In genomic region chr17:5000237-5000639, GRCh38 we compare ENCODE assay signal across 1 cellular context.
TF ChIP-seq lines count a peak whose summit lies in the region.

No MANE protein-coding gene starts in this region.

TF ChIP-seq in HEK293, 187 proteins besides CTCF, POLR2A, EP300 and RAD21:
- TF ChIP-seq, protein P1, sequence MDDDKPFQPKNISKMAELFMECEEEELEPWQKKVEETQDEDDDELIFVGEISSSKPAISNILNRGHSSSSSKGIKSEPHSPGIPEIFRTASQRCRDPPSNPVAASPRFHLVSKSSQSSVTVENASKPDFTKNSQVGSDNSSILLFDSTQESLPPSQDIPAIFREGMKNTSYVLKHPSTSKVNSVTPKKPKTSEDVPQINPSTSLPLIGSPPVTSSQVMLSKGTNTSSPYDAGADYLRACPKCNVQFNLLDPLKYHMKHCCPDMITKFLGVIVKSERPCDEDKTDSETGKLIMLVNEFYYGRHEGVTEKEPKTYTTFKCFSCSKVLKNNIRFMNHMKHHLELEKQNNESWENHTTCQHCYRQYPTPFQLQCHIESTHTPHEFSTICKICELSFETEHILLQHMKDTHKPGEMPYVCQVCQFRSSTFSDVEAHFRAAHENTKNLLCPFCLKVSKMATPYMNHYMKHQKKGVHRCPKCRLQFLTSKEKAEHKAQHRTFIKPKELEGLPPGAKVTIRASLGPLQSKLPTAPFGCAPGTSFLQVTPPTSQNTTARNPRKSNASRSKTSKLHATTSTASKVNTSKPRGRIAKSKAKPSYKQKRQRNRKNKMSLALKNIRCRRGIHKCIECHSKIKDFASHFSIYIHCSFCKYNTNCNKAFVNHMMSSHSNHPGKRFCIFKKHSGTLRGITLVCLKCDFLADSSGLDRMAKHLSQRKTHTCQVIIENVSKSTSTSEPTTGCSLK (tag by site-specific recombination; IDR thresholded peaks at IDR 0.05): no peak
- no peak for TF ChIP-seq SP3 (tag by site-specific recombination; IDR thresholded peaks at IDR 0.05)
- TF ChIP-seq PRDM1 (tag by site-specific recombination; IDR thresholded peaks at IDR 0.05): no peak
- TF ChIP-seq ZNF394 (tag by site-specific recombination; IDR thresholded peaks at IDR 0.05; ENCODE audit: borderline replicate concordance): no peak
- no peak for TF ChIP-seq MYNN (tag by site-specific recombination; IDR thresholded peaks at IDR 0.05; ENCODE audit: borderline replicate concordance)
- no peak for TF ChIP-seq KLF1 (tag by site-specific recombination; IDR thresholded peaks at IDR 0.05)
- no peak for TF ChIP-seq TRIM28 (IDR thresholded peaks at IDR 0.05; ENCODE audit: borderline replicate concordance, low read length)
- TF ChIP-seq, protein P2, sequence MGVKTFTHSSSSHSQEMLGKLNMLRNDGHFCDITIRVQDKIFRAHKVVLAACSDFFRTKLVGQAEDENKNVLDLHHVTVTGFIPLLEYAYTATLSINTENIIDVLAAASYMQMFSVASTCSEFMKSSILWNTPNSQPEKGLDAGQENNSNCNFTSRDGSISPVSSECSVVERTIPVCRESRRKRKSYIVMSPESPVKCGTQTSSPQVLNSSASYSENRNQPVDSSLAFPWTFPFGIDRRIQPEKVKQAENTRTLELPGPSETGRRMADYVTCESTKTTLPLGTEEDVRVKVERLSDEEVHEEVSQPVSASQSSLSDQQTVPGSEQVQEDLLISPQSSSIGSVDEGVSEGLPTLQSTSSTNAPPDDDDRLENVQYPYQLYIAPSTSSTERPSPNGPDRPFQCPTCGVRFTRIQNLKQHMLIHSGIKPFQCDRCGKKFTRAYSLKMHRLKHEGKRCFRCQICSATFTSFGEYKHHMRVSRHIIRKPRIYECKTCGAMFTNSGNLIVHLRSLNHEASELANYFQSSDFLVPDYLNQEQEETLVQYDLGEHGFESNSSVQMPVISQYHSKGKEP (tag by site-specific recombination; IDR thresholded peaks at IDR 0.05): no peak
- no peak for TF ChIP-seq ZNF433 (tag by site-specific recombination; IDR thresholded peaks at IDR 0.05; ENCODE audit: low read depth)
- TF ChIP-seq ZNF324 (tag by site-specific recombination; IDR thresholded peaks at IDR 0.05): no peak
- no peak for TF ChIP-seq ZNF621 (tag by site-specific recombination; IDR thresholded peaks at IDR 0.05)
- TF ChIP-seq ZNF549 (tag by site-specific recombination; IDR thresholded peaks at IDR 0.05): no peak
- no peak for TF ChIP-seq ZNF747 (tag by site-specific recombination; IDR thresholded peaks at IDR 0.05)
- TF ChIP-seq ZBTB7A (tag by site-specific recombination; IDR thresholded peaks at IDR 0.05; ENCODE audit: low read depth): no peak
- TF ChIP-seq ZNF792 (tag by site-specific recombination; IDR thresholded peaks at IDR 0.05): no peak
- TF ChIP-seq ZBTB1 (tag by site-specific recombination; IDR thresholded peaks at IDR 0.05): no peak
- TF ChIP-seq ZNF19 (tag by site-specific recombination; IDR thresholded peaks at IDR 0.05; ENCODE audit: low read depth): no peak
- TF ChIP-seq ZFHX2 (tag by site-specific recombination; conservative IDR thresholded peaks at IDR 0.05): no peak
- TF ChIP-seq, protein P3, sequence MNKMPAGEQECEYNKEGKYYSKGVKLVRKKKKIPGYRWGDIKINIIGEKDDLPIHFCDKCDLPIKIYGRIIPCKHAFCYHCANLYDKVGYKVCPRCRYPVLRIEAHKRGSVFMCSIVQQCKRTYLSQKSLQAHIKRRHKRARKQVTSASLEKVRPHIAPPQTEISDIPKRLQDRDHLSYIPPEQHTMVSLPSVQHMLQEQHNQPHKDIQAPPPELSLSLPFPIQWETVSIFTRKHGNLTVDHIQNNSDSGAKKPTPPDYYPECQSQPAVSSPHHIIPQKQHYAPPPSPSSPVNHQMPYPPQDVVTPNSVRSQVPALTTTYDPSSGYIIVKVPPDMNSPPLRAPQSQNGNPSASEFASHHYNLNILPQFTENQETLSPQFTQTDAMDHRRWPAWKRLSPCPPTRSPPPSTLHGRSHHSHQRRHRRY (tag by site-specific recombination; IDR thresholded peaks at IDR 0.05): no peak
- TF ChIP-seq, protein P4, sequence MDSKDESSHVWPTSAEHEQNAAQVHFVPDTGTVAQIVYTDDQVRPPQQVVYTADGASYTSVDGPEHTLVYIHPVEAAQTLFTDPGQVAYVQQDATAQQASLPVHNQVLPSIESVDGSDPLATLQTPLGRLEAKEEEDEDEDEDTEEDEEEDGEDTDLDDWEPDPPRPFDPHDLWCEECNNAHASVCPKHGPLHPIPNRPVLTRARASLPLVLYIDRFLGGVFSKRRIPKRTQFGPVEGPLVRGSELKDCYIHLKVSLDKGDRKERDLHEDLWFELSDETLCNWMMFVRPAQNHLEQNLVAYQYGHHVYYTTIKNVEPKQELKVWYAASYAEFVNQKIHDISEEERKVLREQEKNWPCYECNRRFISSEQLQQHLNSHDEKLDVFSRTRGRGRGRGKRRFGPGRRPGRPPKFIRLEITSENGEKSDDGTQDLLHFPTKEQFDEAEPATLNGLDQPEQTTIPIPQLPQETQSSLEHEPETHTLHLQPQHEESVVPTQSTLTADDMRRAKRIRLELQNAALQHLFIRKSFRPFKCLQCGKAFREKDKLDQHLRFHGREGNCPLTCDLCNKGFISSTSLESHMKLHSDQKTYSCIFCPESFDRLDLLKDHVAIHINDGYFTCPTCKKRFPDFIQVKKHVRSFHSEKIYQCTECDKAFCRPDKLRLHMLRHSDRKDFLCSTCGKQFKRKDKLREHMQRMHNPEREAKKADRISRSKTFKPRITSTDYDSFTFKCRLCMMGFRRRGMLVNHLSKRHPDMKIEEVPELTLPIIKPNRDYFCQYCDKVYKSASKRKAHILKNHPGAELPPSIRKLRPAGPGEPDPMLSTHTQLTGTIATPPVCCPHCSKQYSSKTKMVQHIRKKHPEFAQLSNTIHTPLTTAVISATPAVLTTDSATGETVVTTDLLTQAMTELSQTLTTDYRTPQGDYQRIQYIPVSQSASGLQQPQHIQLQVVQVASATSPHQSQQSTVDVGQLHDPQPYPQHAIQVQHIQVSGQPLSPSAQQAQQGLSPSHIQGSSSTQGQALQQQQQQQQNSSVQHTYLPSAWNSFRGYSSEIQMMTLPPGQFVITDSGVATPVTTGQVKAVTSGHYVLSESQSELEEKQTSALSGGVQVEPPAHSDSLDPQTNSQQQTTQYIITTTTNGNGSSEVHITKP (tag by site-specific recombination; IDR thresholded peaks at IDR 0.05): peak; percentile 52; the same call in 1 of the 2 replicates
- TF ChIP-seq ZSCAN23 (tag by site-specific recombination; IDR thresholded peaks at IDR 0.05): no peak
- no peak for TF ChIP-seq HOXD13 (CRISPR knock-in tag; IDR thresholded peaks at IDR 0.05; ENCODE audit: borderline replicate concordance)
- TF ChIP-seq ZNF112 (tag by site-specific recombination; IDR thresholded peaks at IDR 0.05): no peak
- no peak for TF ChIP-seq ZNF221 (tag by site-specific recombination; IDR thresholded peaks at IDR 0.05; ENCODE audit: borderline replicate concordance)
- no peak for TF ChIP-seq ZNF624 (tag by site-specific recombination; IDR thresholded peaks at IDR 0.05)
- TF ChIP-seq, protein P5, sequence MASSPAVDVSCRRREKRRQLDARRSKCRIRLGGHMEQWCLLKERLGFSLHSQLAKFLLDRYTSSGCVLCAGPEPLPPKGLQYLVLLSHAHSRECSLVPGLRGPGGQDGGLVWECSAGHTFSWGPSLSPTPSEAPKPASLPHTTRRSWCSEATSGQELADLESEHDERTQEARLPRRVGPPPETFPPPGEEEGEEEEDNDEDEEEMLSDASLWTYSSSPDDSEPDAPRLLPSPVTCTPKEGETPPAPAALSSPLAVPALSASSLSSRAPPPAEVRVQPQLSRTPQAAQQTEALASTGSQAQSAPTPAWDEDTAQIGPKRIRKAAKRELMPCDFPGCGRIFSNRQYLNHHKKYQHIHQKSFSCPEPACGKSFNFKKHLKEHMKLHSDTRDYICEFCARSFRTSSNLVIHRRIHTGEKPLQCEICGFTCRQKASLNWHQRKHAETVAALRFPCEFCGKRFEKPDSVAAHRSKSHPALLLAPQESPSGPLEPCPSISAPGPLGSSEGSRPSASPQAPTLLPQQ (tag by site-specific recombination; IDR thresholded peaks at IDR 0.05): peak; percentile 80
- no peak for TF ChIP-seq ZNF391 (tag by site-specific recombination; IDR thresholded peaks at IDR 0.05; ENCODE audit: borderline replicate concordance, low read depth)
- no peak for TF ChIP-seq ZBTB17 (tag by site-specific recombination; IDR thresholded peaks at IDR 0.05)
- no peak for TF ChIP-seq ZSCAN30 (tag by site-specific recombination; IDR thresholded peaks at IDR 0.05)
- no peak for TF ChIP-seq ZNF10 (tag by site-specific recombination; IDR thresholded peaks at IDR 0.05)
- no peak for TF ChIP-seq GLI2 (tag by site-specific recombination; IDR thresholded peaks at IDR 0.05; ENCODE audit: borderline replicate concordance, low read depth)
- peak; percentile 64 for TF ChIP-seq ZFP69B (tag by site-specific recombination; IDR thresholded peaks at IDR 0.05)
- TF ChIP-seq, protein P6, sequence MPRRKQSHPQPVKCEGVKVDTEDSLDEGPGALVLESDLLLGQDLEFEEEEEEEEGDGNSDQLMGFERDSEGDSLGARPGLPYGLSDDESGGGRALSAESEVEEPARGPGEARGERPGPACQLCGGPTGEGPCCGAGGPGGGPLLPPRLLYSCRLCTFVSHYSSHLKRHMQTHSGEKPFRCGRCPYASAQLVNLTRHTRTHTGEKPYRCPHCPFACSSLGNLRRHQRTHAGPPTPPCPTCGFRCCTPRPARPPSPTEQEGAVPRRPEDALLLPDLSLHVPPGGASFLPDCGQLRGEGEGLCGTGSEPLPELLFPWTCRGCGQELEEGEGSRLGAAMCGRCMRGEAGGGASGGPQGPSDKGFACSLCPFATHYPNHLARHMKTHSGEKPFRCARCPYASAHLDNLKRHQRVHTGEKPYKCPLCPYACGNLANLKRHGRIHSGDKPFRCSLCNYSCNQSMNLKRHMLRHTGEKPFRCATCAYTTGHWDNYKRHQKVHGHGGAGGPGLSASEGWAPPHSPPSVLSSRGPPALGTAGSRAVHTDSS (tag by site-specific recombination; IDR thresholded peaks at IDR 0.05): no peak
- 0 out of 2 replicates have a peak, but pooled peaks have one; percentile 15 for TF ChIP-seq ZBTB8A (tag by site-specific recombination; IDR thresholded peaks at IDR 0.05)
- TF ChIP-seq SETDB1 (IDR thresholded peaks at IDR 0.05; ENCODE audit: insufficient read length, low read length): no peak
- TF ChIP-seq ZNF423 (tag by site-specific recombination; IDR thresholded peaks at IDR 0.05): no peak
- TF ChIP-seq ZNF843 (tag by site-specific recombination; IDR thresholded peaks at IDR 0.05): no peak
- no peak for TF ChIP-seq ZNF596 (tag by site-specific recombination; IDR thresholded peaks at IDR 0.05)
- TF ChIP-seq GLIS1 (tag by site-specific recombination; IDR thresholded peaks at IDR 0.05): peak; percentile 70
- TF ChIP-seq HOXA7 (CRISPR knock-in tag; IDR thresholded peaks at IDR 0.05; ENCODE audit: borderline replicate concordance): no peak
- TF ChIP-seq ZNF600 (tag by site-specific recombination; IDR thresholded peaks at IDR 0.05): no peak
- no peak for TF ChIP-seq ZNF362 (tag by site-specific recombination; IDR thresholded peaks at IDR 0.05)
- no peak for TF ChIP-seq ZNF184 (tag by site-specific recombination; IDR thresholded peaks at IDR 0.05)
